35 cellular contexts compared by ENCODE assay signal in genomic region chr5:41268894-41269293, GRCh38. TPM values are rescaled to one million over a fixed set of nuclear protein-coding genes. Genes with fewer than 3 reads are reported as not detected.
"Had no signal": no experiment of that assay in that cellular context is flagged by ENCODE, and none has a peak within 500 bp of the region (broad histone marks: within the 10 kb centered on the region; RNA-seq: fewer than 3 reads in every experiment).

No MANE protein-coding gene starts in this region.

- FAIRE-seq: astrocyte, TTC549 had no signal

- H3K36me3 ChIP-seq: adrenal gland, brain microvascular endothelial cell, breast epithelium had no signal

- H3K4me1 ChIP-seq: body of pancreas, breast epithelium had no signal

- H3K27ac ChIP-seq: adrenal gland, body of pancreas, brain microvascular endothelial cell, breast epithelium, VCaP had no signal

- H3K9me3 ChIP-seq: adrenal gland, body of pancreas, breast epithelium had no signal

- ATAC-seq: activated CD8-positive, alpha-beta T cell treated with anti-CD3 and anti-CD28 coated beads for 36 hours; activated naive CD4-positive, alpha-beta T cell treated with anti-CD3 and anti-CD28 coated beads, Interleukin-2, amount 50 U/mL, for 72 hours; activated T-cell treated with anti-CD3 and anti-CD28 coated beads, Interleukin-2, amount 50 U/mL, for 4 hours; activated T-cell treated with anti-CD3 and anti-CD28 coated beads, Interleukin-2, amount 50 U/mL, for 72 hours; activated T-helper 17 cell treated with anti-CD3 and anti-CD28 coated beads, Interleukin-2, amount 50 U/mL, for 72 hours; body of pancreas had no signal

- H3K4me3 ChIP-seq: adrenal gland, body of pancreas, breast epithelium had no signal

- DNase-seq: activated B cell treated with CpG ODN at 0.5 μM for 24 hours; activated CD4-positive, alpha-beta memory T cell treated with anti-CD3 and anti-CD28 coated beads for 36 hours; activated CD4-positive, alpha-beta T cell treated with anti-CD3 and anti-CD28 coated beads for 4 hours; activated CD4-positive, alpha-beta T cell treated with anti-CD3 and anti-CD28 coated beads, Interleukin-2, amount 10 ng/mL, durations not matched to agents 24 days and 14 days; activated CD4-positive, alpha-beta T cell treated with anti-CD3 and anti-CD28 coated beads, Interleukin-2, amount 50 U/mL, for 1 hour; activated CD4-positive, alpha-beta T cell treated with anti-CD3 and anti-CD28 coated beads, Interleukin-2, amount 50 U/mL, for 4 hours; activated CD4-positive, CD25-positive, alpha-beta regulatory T cell treated with anti-CD3 and anti-CD28 coated beads, Interleukin-2, amount 50 U/mL, for 72 hours; activated CD8-positive, alpha-beta memory T cell treated with anti-CD3 and anti-CD28 coated beads, Interleukin-2, amount 50 U/mL, for 4 hours; activated CD8-positive, alpha-beta T cell treated with anti-CD3 and anti-CD28 coated beads for 36 hours; activated effector memory CD4-positive, alpha-beta T cell treated with anti-CD3 and anti-CD28 coated beads, Interleukin-2, amount 50 U/mL, for 16 hours; activated gamma-delta T cell treated with Interleukin-2 at 50 U/mL for 16 hours; activated naive CD4-positive, alpha-beta T cell; activated naive CD4-positive, alpha-beta T cell treated with anti-CD3 and anti-CD28 coated beads for 36 hours; activated naive CD4-positive, alpha-beta T cell treated with anti-CD3 and anti-CD28 coated beads, Interleukin-2, amount 50 U/mL, for 16 hours; activated naive CD8-positive, alpha-beta T cell treated with anti-CD3 and anti-CD28 coated beads for 36 hours; activated T-cell treated with anti-CD3 and anti-CD28 coated beads for 4 hours; activated T-cell treated with anti-CD3 and anti-CD28 coated beads, Interleukin-2, amount 50 U/mL, for 1 hour; activated T-cell treated with anti-CD3 and anti-CD28 coated beads, Interleukin-2, amount 50 U/mL, for 4 hours; activated T-cell treated with anti-CD3 and anti-CD28 coated beads, Interleukin-2, amount 50 U/mL, for 72 hours; adrenal gland; amniotic stem cell; aorta; body of pancreas; brain microvascular endothelial cell; central memory CD4-positive, alpha-beta T cell; T-helper 2 cell; T-helper 9 cell had no signal

- H3K27me3 ChIP-seq: adrenal gland, body of pancreas, brain microvascular endothelial cell, breast epithelium had no signal

RNA-seq across cellular contexts. Expression of gene C6, which starts 55.6 kb away (rescaled TPM):
- total RNA-seq: activated B cell treated with CpG ODN at 0.5 μM for 24 hours; activated CD4-positive, alpha-beta memory T cell treated with anti-CD3 and anti-CD28 coated beads for 36 hours; activated CD4-positive, alpha-beta T cell treated with anti-CD3 and anti-CD28 coated beads, Interleukin-2, amount 10 ng/mL, durations not matched to agents 24 days and 14 days; activated CD8-positive, alpha-beta memory T cell treated with anti-CD3 and anti-CD28 coated beads for 36 hours; activated CD8-positive, alpha-beta T cell treated with anti-CD3 and anti-CD28 coated beads for 36 hours; activated naive CD4-positive, alpha-beta T cell treated with anti-CD3 and anti-CD28 coated beads for 36 hours; activated naive CD4-positive, alpha-beta T cell treated with anti-CD3 and anti-CD28 coated beads, Interleukin-2, amount 50 U/mL, for 72 hours; activated naive CD8-positive, alpha-beta T cell treated with anti-CD3 and anti-CD28 coated beads for 36 hours; activated T-cell treated with anti-CD3 and anti-CD28 coated beads, Interleukin-2, amount 50 U/mL, for 72 hours; activated T-helper 1 cell treated with anti-CD3 and anti-CD28 coated beads, Interleukin-12 subunit alpha, Interleukin-12 subunit beta, Interleukin-2, Interleukin-4 antibody, amounts not matched to agents 30 ng/mL and 10 ng/mL and 1 ng/mL, durations not matched to agents 14 hours and 24 hours and 36 hours; activated T-helper 17 cell treated with anti-CD3 and anti-CD28 coated beads, Interleukin-2, amount 50 U/mL, for 72 hours; astrocyte had no signal
